ENCODE assay signal across 9 cellular contexts in genomic region chr3:102979682-102980378, GRCh38.
A peak's percentile ranks its signal among the peaks of the same experiment; 100 is the strongest.
DNase-seq lines count a peak whose midpoint lies in the region; ATAC-seq and TF ChIP-seq lines count a peak whose summit lies in the region.
"Had no signal": no experiment of that assay in that cellular context is flagged by ENCODE, and none has a peak within 500 bp of the region (broad histone marks: within the 10 kb centered on the region; RNA-seq: fewer than 3 reads in every experiment).

No MANE protein-coding gene starts in this region.

- no peak overlapping the region for H2BK120ac ChIP-seq in H9 (ENCODE audit: low read depth, low read length, poor library complexity, severe bottlenecking)

- WGBS in prostate gland, result 28% methylated on average over 4 of the region's 4 CpGs
- WGBS in H9 (ENCODE audit: extremely low coverage, insufficient read length, low lambda C conversion rate), result no CpG with 5 or more reads among the region's 4 CpGs

- no peaks in the 10 kb centered on the region for H3K23me2 ChIP-seq in H9 (ENCODE audit: insufficient read length, low read depth, low read length, poor library complexity, severe bottlenecking)

- no peaks in the 10 kb centered on the region for H3K36me3 ChIP-seq in BJ (ENCODE audit: control insufficient read depth, insufficient read depth, low read length)
- no peaks in the 10 kb centered on the region for H3K36me3 ChIP-seq in RWPE2 (ENCODE audit: low read depth)
- H3K36me3 ChIP-seq in prostate gland, result no peaks in the 10 kb centered on the region

- POLR2A ChIA-PET in BJ (lab: Charles Lee), result no interaction called here

- H3K4me1 Mint-ChIP-seq in H9, result no peaks in the 10 kb centered on the region

- H3K56ac ChIP-seq in H9 (ENCODE audit: insufficient read length, low read depth, low read length), result no peak overlapping the region

- H4K5ac ChIP-seq in H9 (ENCODE audit: insufficient read length, low read depth, low read length), result no peak overlapping the region

- no peak overlapping the region for H3K18ac ChIP-seq in H9 (ENCODE audit: insufficient read length, low read depth, low read length)

- H3K23ac ChIP-seq in H9 (ENCODE audit: insufficient read length, low read depth, low read length), result no peak overlapping the region

- H3K9me3 ChIP-seq in RWPE2 (ENCODE audit: severe bottlenecking) (no peaks in the 10 kb centered on the region), prostate gland (no peaks in the 10 kb centered on the region), H9 (ENCODE audit: control insufficient read depth, low read depth, low read length) (no peaks in the 10 kb centered on the region)

- DNase-seq in BJ (ENCODE audit: low read depth) (peak; percentile 75), RWPE2 (ENCODE audit: low spot score) (peak; percentile 59), fibroblast of villous mesenchyme (ENCODE audit: low read depth) (peak; percentile 18), prostate gland (ENCODE audit: low spot score) (peak; percentile 10), H9 (no peak), GM19240 (ENCODE audit: insufficient read length, low spot score) (no peak), NCI-H1105 treated with DMSO at 0.1 percent for 48 hours (lab: John Stamatoyannopoulos, UW) (no peak)
- no peak for DNase-seq in stimulated activated CD4-positive, alpha-beta T cell treated with anti-CD3 and anti-CD28 coated beads, Interleukin-4, amount 100 ng/mL, for 4 hours
- DNase-seq: activated CD8-positive, alpha-beta memory T cell treated with anti-CD3 and anti-CD28 coated beads, Interleukin-2, amount 50 U/mL, for 4 hours had no signal

- H3T11ph ChIP-seq in H9 (ENCODE audit: low read length), result no peak overlapping the region

- no peak overlapping the region for H2BK5ac ChIP-seq in H9 (ENCODE audit: insufficient read length, low read length)

- ATAC-seq in RWPE2 (ENCODE audit: low read depth), result peak; percentile 98

- CTCF ChIA-PET in BJ (lab: Yijun Ruan, JAX), result no interaction called here

- H3K4me3 Mint-ChIP-seq in H9, result no peak overlapping the region

- intact Hi-C loops in prostate gland (cut with DNase I), result loop anchor here (5.0 kb wide), 1 partner anchor 43 kb away; no protein-coding TSS in a partner anchor

- no peak overlapping the region for H3K27ac ChIP-seq in RWPE2 (ENCODE audit: poor library complexity, severe bottlenecking)
- no peak overlapping the region for H3K27ac ChIP-seq in prostate gland
- H3K27ac ChIP-seq in H9 (ENCODE audit: insufficient read length, low read depth, low read length), result no peak overlapping the region

- no peak overlapping the region for H2BK20ac ChIP-seq in H9 (ENCODE audit: low read depth, low read length, poor library complexity, severe bottlenecking)

- H3K79me2 ChIP-seq in H9 (ENCODE audit: insufficient read depth, low read length), result no peaks in the 10 kb centered on the region

- TF ChIP-seq CTCF in BJ (IDR thresholded peaks at IDR 0.05; ENCODE audit: insufficient read depth, low read depth, low read length) (no peak), RWPE2 (IDR thresholded peaks at IDR 0.05; ENCODE audit: poor library complexity, severe bottlenecking) (no peak), fibroblast of villous mesenchyme (IDR thresholded peaks at IDR 0.05; ENCODE audit: insufficient read depth, low read depth, low read length) (no peak), prostate gland (IDR thresholded peaks at IDR 0.05) (no peak), H9 (conservative IDR thresholded peaks at IDR 0.05) (no peak)

- H3K79me1 ChIP-seq in H9 (ENCODE audit: insufficient read depth, low read depth, low read length, poor library complexity, severe bottlenecking), result no peaks in the 10 kb centered on the region

- no peak overlapping the region for H4K8ac ChIP-seq in H9 (replicated peaks; ENCODE audit: insufficient read length, low read depth, low read length)

- no peak overlapping the region for H3K4me3 ChIP-seq in BJ (ENCODE audit: low read depth, low read length)
- no peak overlapping the region for H3K4me3 ChIP-seq in RWPE2 (ENCODE audit: severe bottlenecking)
- no peak overlapping the region for H3K4me3 ChIP-seq in fibroblast of villous mesenchyme (ENCODE audit: low read depth, low read length)
- H3K4me3 ChIP-seq in prostate gland, result no peak overlapping the region

- no peak overlapping the region for H3K4ac ChIP-seq in H9 (ENCODE audit: low read depth, low read length)

- H2BK15ac ChIP-seq in H9 (ENCODE audit: low read depth, low read length), result no peak overlapping the region

- no peak overlapping the region for H3K4me2 ChIP-seq in H9 (ENCODE audit: insufficient read depth, insufficient read length, low read length)

- no peaks in the 10 kb centered on the region for H3K9me3 Mint-ChIP-seq in H9

- H2AK5ac ChIP-seq in H9 (ENCODE audit: insufficient read length, low read length), result no peak overlapping the region

- no peak overlapping the region for H2BK12ac ChIP-seq in H9 (ENCODE audit: insufficient read length, low read depth, low read length)

- TF ChIP-seq POLR2A in prostate gland (IDR thresholded peaks at IDR 0.05), result no peak

- H4K91ac ChIP-seq in H9 (ENCODE audit: insufficient read length, low read depth, low read length), result no peak overlapping the region

- no peaks in the 10 kb centered on the region for H4K20me1 ChIP-seq in H9 (ENCODE audit: control insufficient read depth, insufficient read depth, insufficient read length)

- no peaks in the 10 kb centered on the region for H3K27me3 Mint-ChIP-seq in H9 (ENCODE audit: low read depth)

- no peak overlapping the region for H3K9ac ChIP-seq in H9 (ENCODE audit: extremely low read depth, insufficient read length, low read length)

- H2AFZ ChIP-seq in H9 (ENCODE audit: low read length), result no peak overlapping the region

- H3K27ac Mint-ChIP-seq in H9, result no peak overlapping the region

- H3K4me1 ChIP-seq in RWPE2 (ENCODE audit: insufficient read depth, poor library complexity, severe bottlenecking) (peaks cover 3% of the 10 kb centered on the region), prostate gland (replicated peaks) (no peaks in the 10 kb centered on the region), H9 (ENCODE audit: insufficient read depth, low read length) (no peaks in the 10 kb centered on the region)

- H3K27me3 ChIP-seq in BJ (ENCODE audit: control insufficient read depth, insufficient read depth, low read length) (no peaks in the 10 kb centered on the region), RWPE2 (ENCODE audit: insufficient read depth, poor library complexity, severe bottlenecking) (peaks cover 3% of the 10 kb centered on the region), prostate gland (replicated peaks; ENCODE audit: insufficient read depth) (no peaks in the 10 kb centered on the region), H9 (ENCODE audit: insufficient read depth, low read length) (no peaks in the 10 kb centered on the region)

- H3K14ac ChIP-seq in H9 (ENCODE audit: insufficient read depth, low read length), result no peak overlapping the region

- 0 out of 7 replicates have a peak, but pooled peaks cover 0 to 1% (median 0%) of the 10 kb centered on the region in 3 experiments for H3K36me3 Mint-ChIP-seq in H9 (ENCODE audit: insufficient read depth in 1 of 3, low read depth in 3 of 3)

Comparison
In these comparisons a context has a peak if more than half of its experiments do, and no peak if none do; other contexts are left out.
1. DNase-seq: peak in BJ (single experiment), RWPE2 (single experiment), fibroblast of villous mesenchyme (single experiment) and prostate gland (single experiment); none in H9 (single experiment), stimulated activated CD4-positive, alpha-beta T cell treated with anti-CD3 and anti-CD28 coated beads, Interleukin-4, amount 100 ng/mL, for 4 hours (0 of 2), GM19240 (single experiment) and NCI-H1105 treated with DMSO at 0.1 percent for 48 hours (single experiment).